22 cellular contexts compared by ENCODE assay signal in the genomic region with DNA sequence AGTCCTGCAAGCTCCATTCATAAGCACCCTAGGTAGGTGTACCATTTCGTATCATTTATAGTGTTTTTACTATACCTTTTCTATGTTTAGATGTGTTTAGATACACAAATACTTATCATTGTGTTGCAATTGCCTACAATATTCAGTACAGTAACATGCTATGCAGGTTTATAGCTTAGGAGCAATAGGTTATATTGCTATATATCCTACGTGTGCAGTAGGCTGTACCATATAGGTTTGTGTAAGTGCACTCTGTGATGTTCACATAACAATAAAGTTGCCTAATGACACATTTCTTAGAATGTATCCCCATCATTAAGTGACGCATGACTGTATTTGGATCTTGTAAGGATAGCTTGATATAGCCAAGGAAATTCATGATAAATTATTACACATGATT.
DNase-seq lines count a peak whose midpoint lies in the region; ATAC-seq, FAIRE-seq and TF ChIP-seq lines count a peak whose summit lies in the region.
"Had no signal": no experiment of that assay in that cellular context is flagged by ENCODE, and none has a peak within 500 bp of the region (broad histone marks: within the 10 kb centered on the region; RNA-seq: fewer than 3 reads in every experiment).

No MANE protein-coding gene starts in this region.

- ATAC-seq in left colon: peak; percentile 79
- no peak for ATAC-seq in naive thymus-derived CD4-positive, alpha-beta T cell

- no peaks in the 10 kb centered on the region for H3K4me1 Mint-ChIP-seq in naive thymus-derived CD4-positive, alpha-beta T cell
- H3K4me1 Mint-ChIP-seq: CD14-positive monocyte; CD4-positive, alpha-beta memory T cell; CD4-positive, CD25-positive, alpha-beta regulatory T cell; CD8-positive, alpha-beta memory T cell had no signal

- POLR2A ChIA-PET in naive thymus-derived CD4-positive, alpha-beta T cell (lab: Charles Lee): no interaction called here

- no peak overlapping the region for H3K4me3 Mint-ChIP-seq in naive thymus-derived CD4-positive, alpha-beta T cell
- H3K4me3 Mint-ChIP-seq: CD14-positive monocyte; CD4-positive, alpha-beta memory T cell; CD4-positive, CD25-positive, alpha-beta regulatory T cell; CD8-positive, alpha-beta memory T cell had no signal

- H3K27me3 Mint-ChIP-seq in naive thymus-derived CD4-positive, alpha-beta T cell: no peaks in the 10 kb centered on the region
- H3K27me3 Mint-ChIP-seq: CD4-positive, alpha-beta memory T cell; CD4-positive, CD25-positive, alpha-beta regulatory T cell; CD8-positive, alpha-beta memory T cell had no signal

- CTCF ChIA-PET in naive thymus-derived CD4-positive, alpha-beta T cell (lab: Charles Lee): no interaction called here

- H3K4me3 ChIP-seq in naive thymus-derived CD4-positive, alpha-beta T cell (ENCODE audit: low read length): no peak overlapping the region
- H3K4me3 ChIP-seq: BLaER1 had no signal

- H3K9me3 Mint-ChIP-seq in naive thymus-derived CD4-positive, alpha-beta T cell: peaks cover 0 to 4% (median 1%) of the 10 kb centered on the region in 11 donors

- no peak overlapping the region for H3K27ac ChIP-seq in naive thymus-derived CD4-positive, alpha-beta T cell (ENCODE audit: low read depth, low read length)
- H3K27ac ChIP-seq: BLaER1 had no signal

- H3K9me3 ChIP-seq in naive thymus-derived CD4-positive, alpha-beta T cell (ENCODE audit: control insufficient read depth in 2 of 3, low read length in 3 of 3): no peaks in the 10 kb centered on the region
- H3K9me3 ChIP-seq: BE2C, BLaER1 had no signal

- intact Hi-C loops in left colon (cut with DNase I, micrococcal nuclease): no loop called here
- intact Hi-C loops in naive thymus-derived CD4-positive, alpha-beta T cell (cut with micrococcal nuclease): no loop called here

- H3K36me3 Mint-ChIP-seq in naive thymus-derived CD4-positive, alpha-beta T cell: no peaks in the 10 kb centered on the region
- H3K36me3 Mint-ChIP-seq: CD14-positive monocyte; CD4-positive, alpha-beta memory T cell; CD4-positive, CD25-positive, alpha-beta regulatory T cell; CD8-positive, alpha-beta memory T cell had no signal

- H3K4me1 ChIP-seq in naive thymus-derived CD4-positive, alpha-beta T cell (ENCODE audit: control insufficient read depth in 2 of 2, insufficient read depth in 2 of 2, low read length in 2 of 2): no peaks in the 10 kb centered on the region
- H3K4me1 ChIP-seq: BE2C, BLaER1 had no signal

- peak; percentile 97 for FAIRE-seq in D721Med (lab: Jason Lieb, UNC)
- FAIRE-seq: A204.1, G401.6, GM12891, GM19239 had no signal

- no peak overlapping the region for H3K27ac Mint-ChIP-seq in naive thymus-derived CD4-positive, alpha-beta T cell
- H3K27ac Mint-ChIP-seq: CD14-positive monocyte; CD4-positive, alpha-beta memory T cell; CD4-positive, CD25-positive, alpha-beta regulatory T cell; CD8-positive, alpha-beta memory T cell had no signal

- no peak for DNase-seq in D721Med (ENCODE audit: insufficient read length, low spot score)
- DNase-seq in NCI-H69 (lab: John Stamatoyannopoulos, UW): peak; percentile 60
- no peak for DNase-seq in left colon
- no peak for DNase-seq in naive thymus-derived CD4-positive, alpha-beta T cell
- no peak for DNase-seq in kidney glomerular epithelial cell (lab: John Stamatoyannopoulos, UW)
- DNase-seq in stimulated activated CD4-positive, alpha-beta T cell treated with anti-CD3 and anti-CD28 coated beads, Interleukin-15, amount 100 ng/mL, for 24 hours: no peak
- DNase-seq: 8988T; ACHN; BE2C; C1 segment of cervical spinal cord; CD4-positive, alpha-beta memory T cell; CD4-positive, CD25-positive, alpha-beta regulatory T cell; CD8-positive, alpha-beta memory T cell; COR-L47; DMS79 treated with DMSO at 0.1 percent for 48 hours; GF-D8 had no signal

- no peaks in the 10 kb centered on the region for H3K27me3 ChIP-seq in naive thymus-derived CD4-positive, alpha-beta T cell (ENCODE audit: control insufficient read depth in 2 of 2, insufficient read depth in 2 of 2, low read length in 2 of 2)
- H3K27me3 ChIP-seq: BE2C, BLaER1 had no signal

- no peak for TF ChIP-seq CTCF in D721Med (IDR thresholded peaks at IDR 0.05; ENCODE audit: insufficient read depth, missing control alignments)

- H3K36me3 ChIP-seq in naive thymus-derived CD4-positive, alpha-beta T cell (ENCODE audit: control insufficient read depth in 2 of 3, insufficient read depth in 3 of 3, low read length in 3 of 3): no peaks in the 10 kb centered on the region
- H3K36me3 ChIP-seq: BE2C, BLaER1 had no signal
